Comparison of ENCODE assay signal across 1 cellular context in the genomic region with DNA sequence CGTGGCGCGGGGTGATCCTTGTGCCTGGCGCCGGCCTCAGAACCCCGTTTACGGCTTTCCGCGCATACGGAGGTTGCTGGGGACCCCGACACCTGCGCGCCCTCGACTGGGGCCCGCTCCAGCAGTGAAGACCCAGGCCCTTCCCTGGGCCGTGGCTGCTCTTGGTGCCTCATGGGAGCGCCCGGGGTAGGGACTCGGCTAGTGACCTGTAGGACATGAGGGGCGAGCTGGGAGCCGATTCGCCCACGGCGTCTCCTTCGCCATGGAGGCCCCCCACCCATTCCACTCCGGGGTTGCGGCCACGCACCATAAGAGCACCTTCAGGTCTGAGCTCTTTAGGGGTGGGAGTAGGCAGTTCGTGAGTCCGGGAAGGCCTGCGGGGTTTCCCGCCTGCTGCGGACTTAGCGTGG.
TF ChIP-seq lines count a peak whose summit lies in the region.

No MANE protein-coding gene starts in this region.

TF ChIP-seq in A549, 52 proteins besides CTCF, POLR2A, EP300 and RAD21 (continued from another document):
- TF ChIP-seq, protein P1, sequence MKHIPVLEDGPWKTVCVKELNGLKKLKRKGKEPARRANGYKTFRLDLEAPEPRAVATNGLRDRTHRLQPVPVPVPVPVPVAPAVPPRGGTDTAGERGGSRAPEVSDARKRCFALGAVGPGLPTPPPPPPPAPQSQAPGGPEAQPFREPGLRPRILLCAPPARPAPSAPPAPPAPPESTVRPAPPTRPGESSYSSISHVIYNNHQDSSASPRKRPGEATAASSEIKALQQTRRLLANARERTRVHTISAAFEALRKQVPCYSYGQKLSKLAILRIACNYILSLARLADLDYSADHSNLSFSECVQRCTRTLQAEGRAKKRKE (CRISPR knock-in tag; IDR thresholded peaks at IDR 0.05; ENCODE audit: low read depth), result no peak
- no peak for TF ChIP-seq MAFK (IDR thresholded peaks at IDR 0.05; ENCODE audit: partially characterized antibody)
- no peak for TF ChIP-seq ZC3H11A (IDR thresholded peaks at IDR 0.05)
- TF ChIP-seq, protein P2, sequence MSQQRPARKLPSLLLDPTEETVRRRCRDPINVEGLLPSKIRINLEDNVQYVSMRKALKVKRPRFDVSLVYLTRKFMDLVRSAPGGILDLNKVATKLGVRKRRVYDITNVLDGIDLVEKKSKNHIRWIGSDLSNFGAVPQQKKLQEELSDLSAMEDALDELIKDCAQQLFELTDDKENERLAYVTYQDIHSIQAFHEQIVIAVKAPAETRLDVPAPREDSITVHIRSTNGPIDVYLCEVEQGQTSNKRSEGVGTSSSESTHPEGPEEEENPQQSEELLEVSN (IDR thresholded peaks at IDR 0.05; ENCODE audit: borderline replicate concordance, low read depth), result no peak
- TF ChIP-seq JUNB (IDR thresholded peaks at IDR 0.05), result no peak
- TF ChIP-seq, protein P3, sequence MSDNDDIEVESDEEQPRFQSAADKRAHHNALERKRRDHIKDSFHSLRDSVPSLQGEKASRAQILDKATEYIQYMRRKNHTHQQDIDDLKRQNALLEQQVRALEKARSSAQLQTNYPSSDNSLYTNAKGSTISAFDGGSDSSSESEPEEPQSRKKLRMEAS (IDR thresholded peaks at IDR 0.05), result no peak
TF ChIP-seq in A549: peak in this region for 0.
